29 cellular contexts compared by ENCODE assay signal in the genomic region with DNA sequence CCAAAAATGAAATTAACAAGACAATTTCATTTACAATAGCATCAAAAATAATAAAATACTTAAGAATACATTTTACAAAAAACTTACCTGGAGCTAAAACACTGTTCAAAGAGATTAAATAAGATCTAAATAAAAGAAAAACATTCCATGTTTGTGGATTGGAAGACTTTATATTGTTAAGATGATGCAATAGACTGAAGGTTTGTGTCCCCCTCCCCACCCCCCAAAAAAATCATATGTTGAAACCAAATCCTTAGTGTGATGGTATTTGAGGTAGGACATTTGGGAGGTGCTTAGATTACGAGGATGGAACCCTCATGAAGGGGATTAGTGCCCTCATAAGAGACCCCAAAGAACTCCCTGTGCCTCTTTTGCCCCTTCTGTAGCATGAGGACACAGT.
"Had no signal": no experiment of that assay in that cellular context is flagged by ENCODE, and none has a peak within 500 bp of the region (broad histone marks: within the 10 kb centered on the region; RNA-seq: fewer than 3 reads in every experiment).

No MANE protein-coding gene starts in this region.

- DNase-seq: stimulated activated CD4-positive, alpha-beta T cell treated with anti-CD3 and anti-CD28 coated beads, Interleukin-2, amount 100 ng/mL, for 48 hours; stimulated activated CD4-positive, alpha-beta T cell treated with anti-CD3 and anti-CD28 coated beads, Interleukin-4, amount 100 ng/mL, for 1 hour; stimulated activated CD4-positive, alpha-beta T cell treated with anti-CD3 and anti-CD28 coated beads, Interleukin-4, amount 100 ng/mL, for 24 hours; stimulated activated CD4-positive, alpha-beta T cell treated with anti-CD3 and anti-CD28 coated beads, Interleukin-4, amount 100 ng/mL, for 4 hours; stimulated activated CD8-positive, alpha-beta memory T cell treated with anti-CD3 and anti-CD28 coated beads, Interleukin-4, amount 100 ng/mL, for 48 hours; stimulated activated naive B cell treated with anti-CD40 and anti-IgM and Interleukin-4, amounts not matched to agents 10 μg/mL and 1 μg/mL and 100 μg/mL, for 72 hours; stimulated activated naive CD4-positive, alpha-beta T cell; stimulated activated naive CD4-positive, alpha-beta T cell treated with Interleukin-2 at 50 U/mL for 16 hours; stimulated activated naive CD8-positive, alpha-beta T cell treated with anti-CD3 and anti-CD28 coated beads, Interleukin-15, amount 100 ng/mL, for 72 hours; stimulated activated naive CD8-positive, alpha-beta T cell treated with anti-CD3 and anti-CD28 coated beads, Interleukin-15, Interleukin-2, amounts not matched to agents 100 U/mL and 50 U/mL, for 24 hours; stomach; substantia nigra; testis; thyroid gland; tibial artery; transverse colon; trophoblast cell; upper lobe of left lung; upper lobe of right lung; uterus had no signal

- H3K27me3 ChIP-seq: stomach, suprapubic skin, testis, thyroid gland, tibial artery, tibial nerve, transverse colon, upper lobe of left lung, upper lobe of right lung, uterus, vagina had no signal

- H3K27ac ChIP-seq: stomach, suprapubic skin, testis, thoracic aorta, thyroid gland, tibial artery, tibial nerve, transverse colon, upper lobe of left lung, upper lobe of right lung, uterus, vagina had no signal

- H3K27ac Mint-ChIP-seq: stimulated activated effector memory CD8-positive, alpha-beta T cell treated with anti-CD3 and anti-CD28 coated beads, Interleukin-12 subunit alpha, Interleukin-12 subunit beta, amount 100 ng/mL, for 72 hours; stimulated activated memory B cell treated with anti-CD40 and anti-IgM and Interleukin-4, amounts not matched to agents 10 μg/mL and 1 μg/mL and 100 μg/mL, for 72 hours; stimulated activated naive B cell treated with anti-CD40 and anti-IgM and Interleukin-4, amounts not matched to agents 10 μg/mL and 1 μg/mL and 100 μg/mL, for 72 hours; stimulated activated naive CD8-positive, alpha-beta T cell treated with anti-CD3 and anti-CD28 coated beads, Interleukin-15, amount 100 ng/mL, for 72 hours; stimulated activated naive CD8-positive, alpha-beta T cell treated with anti-CD3 and anti-CD28 coated beads, Interleukin-15, Interleukin-2, amounts not matched to agents 100 ng/mL and 50 ng/mL, for 24 hours; type B pancreatic cell had no signal

- H3K4me1 ChIP-seq: stomach, suprapubic skin, testis, thyroid gland, tibial artery, tibial nerve, transverse colon, upper lobe of left lung, upper lobe of right lung, uterus, vagina had no signal

- H3K36me3 ChIP-seq: stomach, suprapubic skin, thoracic aorta, thyroid gland, tibial artery, tibial nerve, transverse colon, upper lobe of left lung, upper lobe of right lung, uterus, vagina had no signal

- H3K4me3 ChIP-seq: stomach, suprapubic skin, testis, thoracic aorta, thyroid gland, tibial artery, tibial nerve, transverse colon, upper lobe of left lung, upper lobe of right lung, uterus, vagina had no signal

- H3K36me3 Mint-ChIP-seq: stimulated activated effector memory CD8-positive, alpha-beta T cell treated with anti-CD3 and anti-CD28 coated beads, Interleukin-12 subunit alpha, Interleukin-12 subunit beta, amount 100 ng/mL, for 72 hours; type B pancreatic cell had no signal

- H3K9me3 ChIP-seq: suprapubic skin, testis, thoracic aorta, thyroid gland, tibial artery, upper lobe of right lung, uterus, vagina had no signal

- FAIRE-seq: urothelium cell line had no signal

- H3K4me1 Mint-ChIP-seq: stimulated activated effector memory CD8-positive, alpha-beta T cell treated with anti-CD3 and anti-CD28 coated beads, Interleukin-12 subunit alpha, Interleukin-12 subunit beta, amount 100 ng/mL, for 72 hours; stimulated activated memory B cell treated with anti-CD40 and anti-IgM and Interleukin-4, amounts not matched to agents 10 μg/mL and 1 μg/mL and 100 μg/mL, for 72 hours; stimulated activated naive B cell treated with anti-CD40 and anti-IgM and Interleukin-4, amounts not matched to agents 10 μg/mL and 1 μg/mL and 100 μg/mL, for 72 hours; stimulated activated naive CD8-positive, alpha-beta T cell treated with anti-CD3 and anti-CD28 coated beads, Interleukin-15, amount 100 ng/mL, for 72 hours had no signal

- ATAC-seq: stimulated activated effector memory CD8-positive, alpha-beta T cell treated with anti-CD3 and anti-CD28 coated beads, Interleukin-12 subunit alpha, Interleukin-12 subunit beta, amount 100 ng/mL, for 72 hours; stimulated activated memory B cell treated with anti-CD40 and anti-IgM and Interleukin-4, amounts not matched to agents 10 μg/mL and 1 μg/mL and 100 μg/mL, for 72 hours; stimulated activated naive B cell treated with anti-CD40 and anti-IgM and Interleukin-4, amounts not matched to agents 10 μg/mL and 1 μg/mL and 100 μg/mL, for 72 hours; stimulated activated naive CD8-positive, alpha-beta T cell treated with anti-CD3 and anti-CD28 coated beads, Interleukin-15, amount 100 ng/mL, for 72 hours; stimulated activated naive CD8-positive, alpha-beta T cell treated with anti-CD3 and anti-CD28 coated beads, Interleukin-15, Interleukin-2, amounts not matched to agents 100 U/mL and 50 U/mL, for 24 hours; upper lobe of right lung had no signal

- H3K4me3 Mint-ChIP-seq: stimulated activated effector memory CD8-positive, alpha-beta T cell treated with anti-CD3 and anti-CD28 coated beads, Interleukin-12 subunit alpha, Interleukin-12 subunit beta, amount 100 ng/mL, for 72 hours; stimulated activated memory B cell treated with anti-CD40 and anti-IgM and Interleukin-4, amounts not matched to agents 10 μg/mL and 1 μg/mL and 100 μg/mL, for 72 hours; stimulated activated naive B cell treated with anti-CD40 and anti-IgM and Interleukin-4, amounts not matched to agents 10 μg/mL and 1 μg/mL and 100 μg/mL, for 72 hours; stimulated activated naive CD8-positive, alpha-beta T cell treated with anti-CD3 and anti-CD28 coated beads, Interleukin-15, amount 100 ng/mL, for 72 hours; stimulated activated naive CD8-positive, alpha-beta T cell treated with anti-CD3 and anti-CD28 coated beads, Interleukin-15, Interleukin-2, amounts not matched to agents 100 ng/mL and 50 ng/mL, for 24 hours; type B pancreatic cell had no signal
